In the genomic region with DNA sequence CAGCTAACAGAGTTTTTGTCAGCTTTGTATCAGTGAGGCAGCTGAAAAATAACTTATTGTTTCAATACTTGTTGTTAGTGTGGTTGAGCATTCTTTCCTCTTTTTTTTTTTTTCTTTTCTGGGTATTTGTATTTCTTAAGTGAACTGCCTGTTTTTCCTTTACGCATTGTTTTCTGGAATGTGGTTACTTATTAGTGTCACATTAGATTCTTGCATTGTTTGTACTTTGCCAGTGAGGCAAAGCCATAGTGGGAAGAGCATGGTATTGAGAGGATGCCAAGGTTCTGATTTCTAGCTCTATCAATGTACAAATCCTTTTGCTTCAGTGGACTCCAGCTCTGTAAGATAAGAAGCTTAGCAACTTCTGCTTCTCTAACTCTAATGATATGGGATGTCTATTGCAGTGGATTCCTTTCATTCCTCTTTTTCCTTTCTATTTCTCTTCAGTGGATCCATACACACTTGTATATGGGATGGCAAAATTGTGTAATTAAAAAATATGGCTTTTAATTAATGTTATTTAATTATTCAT, we compare ENCODE assay signal across 1 cellular context.
TF ChIP-seq lines count a peak whose summit lies in the region.

No MANE protein-coding gene starts in this region.

TF ChIP-seq in GM12878, 131 proteins besides CTCF, POLR2A, EP300 and RAD21:
- no peak for TF ChIP-seq ZNF217 (IDR thresholded peaks at IDR 0.05)
- no peak for TF ChIP-seq HDAC2 (IDR thresholded peaks at IDR 0.05)
- no peak for TF ChIP-seq STAT3 (IDR thresholded peaks at IDR 0.05; ENCODE audit: low read depth, low read length)
- no peak for TF ChIP-seq BHLHE40 (IDR thresholded peaks at IDR 0.05; ENCODE audit: borderline replicate concordance in 1 of 2, low read depth in 2 of 2, low read length in 1 of 2)
- no peak for TF ChIP-seq KLF5 (IDR thresholded peaks at IDR 0.05; ENCODE audit: partially characterized antibody)
